ENCODE assay signal across 10 cellular contexts in genomic region chr22:45688606-45689080, GRCh38. TPM values are rescaled to one million over a fixed set of nuclear protein-coding genes. Genes with fewer than 3 reads are reported as not detected.
DNase-seq lines count a peak whose midpoint lies in the region; ATAC-seq and TF ChIP-seq lines count a peak whose summit lies in the region.
"Had no signal": no experiment of that assay in that cellular context is flagged by ENCODE, and none has a peak within 500 bp of the region (broad histone marks: within the 10 kb centered on the region; RNA-seq: fewer than 3 reads in every experiment).

No MANE protein-coding gene starts in this region.

- no TSS peak for BruUV-seq in PC-3 (replicated peaks; lab: Mats Ljungman, UMichigan)

- H3K4me1 ChIP-seq in PC-3 (ENCODE audit: insufficient read depth, low read length) (peaks cover 92% of the 10 kb centered on the region), osteoblast (ENCODE audit: insufficient read depth, low read length) (peaks cover 84% of the 10 kb centered on the region)

- H3K9me3 ChIP-seq in PC-3 (ENCODE audit: low read length), result no peaks in the 10 kb centered on the region
- no peaks in the 10 kb centered on the region for H3K9me3 ChIP-seq in osteoblast (ENCODE audit: low read depth, low read length)

- H3F3A ChIP-seq in PC-3 (ENCODE audit: low read length, unreplicated experiment), result no peaks in the 10 kb centered on the region

- no peaks in the 10 kb centered on the region for H3K9me2 ChIP-seq in PC-3 (replicated peaks; ENCODE audit: low read length)

- intact Hi-C loops in PC-3 (cut with micrococcal nuclease), result loop anchor here (1.0 to 10.0 kb wide), 2 partner anchors 9 to 116 kb away; no protein-coding TSS in a partner anchor

- H2AFZ ChIP-seq in PC-3 (ENCODE audit: low read length) (no peak overlapping the region), osteoblast (ENCODE audit: low read length) (no peak overlapping the region)

- POLR2A ChIA-PET in PC-3 (lab: Charles Lee; ENCODE audit: unreplicated experiment), result interaction anchor here (0.9 kb wide), 1 partner anchor 9 kb away, joined by 3 read pairs; no protein-coding TSS in a partner anchor

- ATAC-seq in PC-3 (peak; percentile 90), HG02588 (IDR thresholded peaks at IDR 0.05; ENCODE audit: unreplicated experiment) (no peak), HG02885 (IDR thresholded peaks at IDR 0.05; ENCODE audit: poor library complexity, unreplicated experiment) (no peak), GM18907 (IDR thresholded peaks at IDR 0.05; ENCODE audit: unreplicated experiment) (no peak)

- TF ChIP-seq CTCF in PC-3 (conservative IDR thresholded peaks at IDR 0.05; ENCODE audit: low read depth, low read length) (no peak), epithelial cell of esophagus (IDR thresholded peaks at IDR 0.05; ENCODE audit: insufficient read depth, low read depth, low read length, missing control alignments) (no peak), osteoblast (IDR thresholded peaks at IDR 0.05; ENCODE audit: extremely low read depth, low read depth, low read length) (no peak)

- H4K20me1 ChIP-seq in PC-3 (ENCODE audit: low read length) (no peaks in the 10 kb centered on the region), osteoblast (ENCODE audit: insufficient read depth, low read length) (peaks cover 6% of the 10 kb centered on the region)

- H3K36me3 ChIP-seq in PC-3 (ENCODE audit: low read depth, low read length) (peaks cover 16% of the 10 kb centered on the region), osteoblast (ENCODE audit: insufficient read depth, low read length) (peaks cover 19% of the 10 kb centered on the region)

- peaks cover 93% of the 10 kb centered on the region for H3K79me2 ChIP-seq in PC-3 (ENCODE audit: low read length)
- peaks cover 83% of the 10 kb centered on the region for H3K79me2 ChIP-seq in osteoblast (ENCODE audit: insufficient read depth, low read length)

- H3K4me3 ChIP-seq in PC-3 (ENCODE audit: low read length) (peak overlapping the region; percentile 11; the same call in 1 of the 2 replicates), epithelial cell of esophagus (ENCODE audit: low read length) (no peak overlapping the region), osteoblast (ENCODE audit: insufficient read depth, low read length) (no peak overlapping the region)

- H3K27me3 ChIP-seq in PC-3 (ENCODE audit: low read length) (no peaks in the 10 kb centered on the region), osteoblast (ENCODE audit: insufficient read depth, low read length) (no peaks in the 10 kb centered on the region)

- H3K27ac ChIP-seq in PC-3 (ENCODE audit: low read length), result peak overlapping the region; percentile 87
- peak overlapping the region; percentile 77 for H3K27ac ChIP-seq in osteoblast (ENCODE audit: low read depth, low read length)

- H3K4me2 ChIP-seq in PC-3 (ENCODE audit: low read length) (peak overlapping the region; percentile 64), osteoblast (ENCODE audit: insufficient read depth, low read length) (peak overlapping the region; percentile 65)

- H3K9ac ChIP-seq in PC-3 (ENCODE audit: low read length), result peak overlapping the region; percentile 50

- CTCF ChIA-PET in PC-3 (lab: Charles Lee), result interaction anchor here (0.6 kb wide), 1 partner anchor 174 kb away, joined by 3 read pairs; no protein-coding TSS in a partner anchor

- peak; percentile 98 for DNase-seq in EL
- DNase-seq in PC-3, result peak; percentile 91
- DNase-seq in epithelial cell of esophagus (ENCODE audit: low read depth), result peak; percentile 67
- no peak for DNase-seq in osteoblast (ENCODE audit: insufficient read length, low spot score, missing footprints)
- DNase-seq in activated CD8-positive, alpha-beta memory T cell treated with anti-CD3 and anti-CD28 coated beads, Interleukin-2, amount 50 U/mL, for 4 hours, result no peak
- DNase-seq: glutamatergic neuron, NCI-H510A treated with DMSO at 0.1 percent for 48 hours had no signal

RNA-seq across cellular contexts. Expression of gene ATXN10, which starts 17.0 kb away (rescaled TPM):
- total RNA-seq in PC-3 (2014; rRNA removed), result 40.6 and 56.3 TPM in 2 replicates
- 130 and 138 TPM in 2 replicates for total RNA-seq in osteoblast

Comparison
In these comparisons a context has a peak if more than half of its experiments do, and no peak if none do; other contexts are left out.
1. DNase-seq: peak in EL (single experiment), PC-3 (single experiment) and epithelial cell of esophagus (single experiment); none in osteoblast (single experiment) and activated CD8-positive, alpha-beta memory T cell treated with anti-CD3 and anti-CD28 coated beads, Interleukin-2, amount 50 U/mL, for 4 hours (single experiment).